24 cellular contexts compared by ENCODE assay signal in genomic region chr12:113772505-113773030, GRCh38.
DNase-seq lines count a peak whose midpoint lies in the region; ATAC-seq, FAIRE-seq and TF ChIP-seq lines count a peak whose summit lies in the region.
"Had no signal": no experiment of that assay in that cellular context is flagged by ENCODE, and none has a peak within 500 bp of the region (broad histone marks: within the 10 kb centered on the region; RNA-seq: fewer than 3 reads in every experiment).

No MANE protein-coding gene starts in this region.

- H2AFZ ChIP-seq in HepG2 (ENCODE audit: low read length) (no peak overlapping the region), HCT116 (ENCODE audit: low read depth, low read length, poor library complexity, severe bottlenecking) (no peak overlapping the region)
- H2AFZ ChIP-seq: GM23248 had no signal

- H4K20me1 ChIP-seq in HepG2 (ENCODE audit: insufficient read depth, low read length): no peaks in the 10 kb centered on the region
- H4K20me1 ChIP-seq in HCT116 (ENCODE audit: insufficient read depth): no peaks in the 10 kb centered on the region
- H4K20me1 ChIP-seq: BLaER1 had no signal

- RAD21 ChIA-PET in HCT116 (lab: Charles Lee; ENCODE audit: low non-redundant PET in 1 of 2, low total read pairs in 2 of 2, uncharacterized antibody in 2 of 2, unreplicated experiment in 2 of 2): no interaction called here

- no peak for FAIRE-seq in HepG2 (lab: Jason Lieb, UNC)
- FAIRE-seq: G401.6, GM12891, GM19239 had no signal

- H3K79me2 ChIP-seq in HepG2 (ENCODE audit: insufficient read depth, low read length) (no peaks in the 10 kb centered on the region), HCT116 (ENCODE audit: insufficient read depth, low read length) (peaks cover 31% of the 10 kb centered on the region)

- no peak for TF ChIP-seq POLR2A in HepG2 (IDR thresholded peaks at IDR 0.05; ENCODE audit: insufficient read depth in 1 of 2, low read depth in 2 of 2, low read length in 2 of 2)
- TF ChIP-seq POLR2A in right lobe of liver (IDR thresholded peaks at IDR 0.05): no peak
- TF ChIP-seq POLR2A in HCT116 (IDR thresholded peaks at IDR 0.05; ENCODE audit: borderline replicate concordance, extremely low read depth, insufficient read depth, insufficient read length): no peak

- no peak overlapping the region; a peak in 1 of 6 replicates for H3K4me3 ChIP-seq in HepG2 (replicated peaks in 1 of 3; ENCODE audit: insufficient read depth in 1 of 3, low read depth in 2 of 3, low read length in 3 of 3)
- H3K4me3 ChIP-seq in right lobe of liver: no peak overlapping the region
- peak overlapping the region; percentile 74 to 77 for H3K4me3 ChIP-seq in HCT116 (replicated peaks in 1 of 2; ENCODE audit: low read depth in 1 of 2, low read length in 2 of 2)
- H3K4me3 ChIP-seq in SJCRH30: peak overlapping the region; percentile 61
- H3K4me3 ChIP-seq: BLaER1, GM23248 had no signal

- no peak for TF ChIP-seq CTCF in HepG2 (CRISPR knock-in tag; IDR thresholded peaks at IDR 0.05)
- no peak for TF ChIP-seq CTCF in right lobe of liver (IDR thresholded peaks at IDR 0.05)
- TF ChIP-seq CTCF in HCT116 (IDR thresholded peaks at IDR 0.05 in 2 of 3, conservative IDR thresholded peaks at IDR 0.05 in 1 of 3; ENCODE audit: borderline replicate concordance in 1 of 3, insufficient read depth in 1 of 3, low read depth in 2 of 3, low read length in 2 of 3): no peak
- no peak for TF ChIP-seq CTCF in progenitor cell of endocrine pancreas (IDR thresholded peaks at IDR 0.05; ENCODE audit: unreplicated experiment)

- 93% methylated on average over 6 of the region's 6 CpGs for WGBS in HepG2 (ENCODE audit: low lambda C conversion rate)
- 98% methylated on average over 5 of the region's 6 CpGs for WGBS in right lobe of liver (ENCODE audit: insufficient coverage, low coverage, low lambda C conversion rate, missing lambda C conversion rate)

- H3K27me3 ChIP-seq in HepG2 (ENCODE audit: control insufficient read depth in 1 of 2, insufficient read depth in 2 of 2, low read length in 2 of 2): no peaks in the 10 kb centered on the region
- H3K27me3 ChIP-seq in right lobe of liver: no peaks in the 10 kb centered on the region
- no peaks in the 10 kb centered on the region for H3K27me3 ChIP-seq in HCT116 (ENCODE audit: insufficient read depth, low read length)
- no peaks in the 10 kb centered on the region for H3K27me3 ChIP-seq in SJCRH30
- H3K27me3 ChIP-seq: BLaER1 had no signal

- intact Hi-C loops in HepG2 (cut with micrococcal nuclease; ENCODE audit: unreplicated experiment): no loop called here
- intact Hi-C loops in right lobe of liver (cut with DNase I): no loop called here
- intact Hi-C loops in HCT116 (cut with micrococcal nuclease): loop anchor here (1.0 kb wide), 1 partner anchor 310 kb away; no protein-coding TSS in a partner anchor

- H3K36me3 ChIP-seq in HepG2 (replicated peaks in 1 of 2; ENCODE audit: control insufficient read depth in 1 of 2, insufficient read depth in 2 of 2, low read length in 2 of 2): no peaks in the 10 kb centered on the region
- no peaks in the 10 kb centered on the region for H3K36me3 ChIP-seq in right lobe of liver
- no peaks in the 10 kb centered on the region for H3K36me3 ChIP-seq in HCT116 (ENCODE audit: control insufficient read depth in 1 of 2, insufficient read depth in 2 of 2, low read length in 2 of 2)
- no peaks in the 10 kb centered on the region for H3K36me3 ChIP-seq in SJCRH30
- H3K36me3 ChIP-seq: BLaER1 had no signal

- CTCF ChIA-PET in HepG2 (lab: Yijun Ruan, JAX; ENCODE audit: low intra/inter-chr PET ratio, low total read pairs): no interaction called here
- CTCF ChIA-PET in HCT116 (lab: Charles Lee): interaction anchor here (1.6 kb wide), 1 partner anchor 311 kb away, joined by 11 read pairs; no protein-coding TSS in a partner anchor

- H3K9me3 Mint-ChIP-seq in progenitor cell of endocrine pancreas (ENCODE audit: low read depth): no peaks in the 10 kb centered on the region
- no peaks in the 10 kb centered on the region for H3K9me3 Mint-ChIP-seq in effector memory CD8-positive, alpha-beta T cell
- H3K9me3 Mint-ChIP-seq: CD14-positive monocyte, HFFc6, IgD-negative memory B cell had no signal

- TF ChIP-seq EP300 in HepG2 (IDR thresholded peaks at IDR 0.05; ENCODE audit: low read depth in 2 of 2, low read length in 2 of 2): no peak
- no peak for TF ChIP-seq EP300 in HepG2 (CRISPR knock-in tag; IDR thresholded peaks at IDR 0.05; ENCODE audit: borderline replicate concordance)

- POLR2A ChIA-PET in HepG2 (lab: Yijun Ruan, JAX): interaction anchor here (1.3 kb wide), 1 partner anchor 36 kb away, joined by 6 read pairs; no protein-coding TSS in a partner anchor
- POLR2A ChIA-PET in HCT116 (lab: Charles Lee): interaction anchor here (1.3 kb wide), 1 partner anchor 304 kb away, joined by 3 read pairs; no protein-coding TSS in a partner anchor

- H3K27ac Mint-ChIP-seq in progenitor cell of endocrine pancreas: no peak overlapping the region
- H3K27ac Mint-ChIP-seq in effector memory CD8-positive, alpha-beta T cell: no peak overlapping the region
- H3K27ac Mint-ChIP-seq: CD4-positive, alpha-beta memory T cell; HFFc6; IgD-negative memory B cell had no signal

- DNase-seq in HepG2 (ENCODE audit: low spot score) (no peak), right lobe of liver (no peak), HCT116 (ENCODE audit: low read depth, low spot score) (no peak), SJCRH30 (no peak), progenitor cell of endocrine pancreas (ENCODE audit: low spot score, unreplicated experiment) (no peak), DMS114 treated with DMSO at 0.1 percent for 48 hours (lab: John Stamatoyannopoulos, UW; ENCODE audit: unreplicated experiment) (no peak)
- DNase-seq in effector memory CD8-positive, alpha-beta T cell: no peak
- no peak for DNase-seq in stimulated activated CD4-positive, alpha-beta T cell treated with anti-CD3 and anti-CD28 coated beads, Interleukin-4, amount 100 ng/mL, for 1 hour
- DNase-seq: AML-193; CD4-positive, alpha-beta memory T cell; DMS53; DND-41; EL; GM23248; HCEC 1CT; HFFc6; KG1 had no signal

- TF ChIP-seq RAD21 in HepG2 (CRISPR knock-in tag; IDR thresholded peaks at IDR 0.05): no peak
- TF ChIP-seq RAD21 in HCT116 (IDR thresholded peaks at IDR 0.05; ENCODE audit: low read depth): no peak

- ATAC-seq in HepG2 (no peak), right lobe of liver (no peak), HCT116 (no peak)
- ATAC-seq in effector memory CD8-positive, alpha-beta T cell (replicated peaks): no peak

- H3K4me1 Mint-ChIP-seq in progenitor cell of endocrine pancreas (ENCODE audit: low read depth): no peaks in the 10 kb centered on the region
- H3K4me1 Mint-ChIP-seq in effector memory CD8-positive, alpha-beta T cell (ENCODE audit: low read depth in 2 of 2): no peaks in the 10 kb centered on the region
- H3K4me1 Mint-ChIP-seq: CD14-positive monocyte; CD4-positive, alpha-beta memory T cell; IgD-negative memory B cell had no signal

- no peaks in the 10 kb centered on the region for H3K36me3 Mint-ChIP-seq in progenitor cell of endocrine pancreas (ENCODE audit: insufficient read depth)
- peaks cover 2% of the 10 kb centered on the region for H3K36me3 Mint-ChIP-seq in effector memory CD8-positive, alpha-beta T cell (ENCODE audit: insufficient read depth)
- H3K36me3 Mint-ChIP-seq: CD14-positive monocyte; CD4-positive, alpha-beta memory T cell; IgD-negative memory B cell had no signal

- H3K27ac ChIP-seq in HepG2 (ENCODE audit: extremely low read length, insufficient read depth, low read length) (no peak overlapping the region), right lobe of liver (no peak overlapping the region), HCT116 (ENCODE audit: low read depth, low read length) (peak overlapping the region; percentile 63), SJCRH30 (peak overlapping the region; percentile 70)
- H3K27ac ChIP-seq: BLaER1, GM23248, HL-60 had no signal

- H3K9me2 ChIP-seq in HCT116 (ENCODE audit: insufficient read depth): no peaks in the 10 kb centered on the region

- BruUV-seq in HepG2 (replicated peaks; lab: Mats Ljungman, UMichigan): no TSS peak
- BruUV-seq in HCT116 (replicated peaks; lab: Mats Ljungman, UMichigan): no TSS peak

- peaks cover 44% of the 10 kb centered on the region for H3K27me3 Mint-ChIP-seq in progenitor cell of endocrine pancreas
- peaks cover 0 to 42% of the 10 kb centered on the region in 2 donors for H3K27me3 Mint-ChIP-seq in effector memory CD8-positive, alpha-beta T cell

- H3K4me2 ChIP-seq in HepG2 (ENCODE audit: low read depth, low read length) (peak overlapping the region; percentile 46), HCT116 (ENCODE audit: low read length) (peak overlapping the region; percentile 76)
- H3K4me2 ChIP-seq: BLaER1 had no signal

- H3K9ac ChIP-seq in HepG2 (ENCODE audit: insufficient read depth, low read depth, low read length) (no peak overlapping the region; the same call in 1 of the 2 replicates), HCT116 (ENCODE audit: low read length) (peak overlapping the region; percentile 75)
- H3K9ac ChIP-seq: BLaER1, GM23248 had no signal

- H3K4me1 ChIP-seq in HepG2 (ENCODE audit: insufficient read depth, low read length): peaks cover 63% of the 10 kb centered on the region
- H3K4me1 ChIP-seq in right lobe of liver: peaks cover 0 to 6% (median 0%) of the 10 kb centered on the region in 4 donors
- peaks cover 0 to 14% of the 10 kb centered on the region in 2 experiments; a peak in 3 of 4 replicates for H3K4me1 ChIP-seq in HCT116 (ENCODE audit: control insufficient read depth in 1 of 2, insufficient read depth in 2 of 2, low read length in 2 of 2)
- H3K4me1 ChIP-seq in SJCRH30: no peaks in the 10 kb centered on the region; the same call in 1 of the 2 replicates

- in situ Hi-C loops in HepG2 (cut with HindIII; ENCODE audit: extremely low pct_ligation_motif_present, low pct_unique_long_range_greater_than_20kb): no loop called here

- H3K9me3 ChIP-seq in HepG2 (ENCODE audit: low read length): no peaks in the 10 kb centered on the region
- no peaks in the 10 kb centered on the region for H3K9me3 ChIP-seq in right lobe of liver
- no peaks in the 10 kb centered on the region for H3K9me3 ChIP-seq in HCT116 (ENCODE audit: control insufficient read depth in 1 of 2, insufficient read depth in 1 of 2, low read depth in 1 of 2, low read length in 2 of 2)
- H3K9me3 ChIP-seq in SJCRH30 (replicated peaks): no peaks in the 10 kb centered on the region
- H3K9me3 ChIP-seq: BLaER1 had no signal

- no peak overlapping the region for H3K4me3 Mint-ChIP-seq in progenitor cell of endocrine pancreas (ENCODE audit: low read depth)
- no peak overlapping the region for H3K4me3 Mint-ChIP-seq in effector memory CD8-positive, alpha-beta T cell
- H3K4me3 Mint-ChIP-seq: CD14-positive monocyte; CD4-positive, alpha-beta memory T cell; HFFc6; IgD-negative memory B cell had no signal

TF ChIP-seq in HepG2, 621 proteins besides CTCF, POLR2A, EP300 and RAD21 (continues in another document):
- TF ChIP-seq ZNF816 (CRISPR knock-in tag; IDR thresholded peaks at IDR 0.05; ENCODE audit: borderline replicate concordance) (0 out of 2 replicates have a peak, but pooled peaks have one; percentile 32), MAFF (IDR thresholded peaks at IDR 0.05; ENCODE audit: low read depth, low read length) (peak; percentile 76)

TF ChIP-seq in HCT116, 20 proteins besides CTCF, POLR2A, EP300 and RAD21 (continues in another document):
- TF ChIP-seq ATF3 (IDR thresholded peaks at IDR 0.05) (no peak), SRF (IDR thresholded peaks at IDR 0.05; ENCODE audit: low read depth) (no peak)

Comparison
In these comparisons a context has a peak if more than half of its experiments do, and no peak if none do; other contexts are left out.
1. H3K27ac ChIP-seq: peak in HCT116 (single experiment) and SJCRH30 (single experiment); none in HepG2 (single experiment) and right lobe of liver (0 of 3).
2. H3K4me3 ChIP-seq: peak in HCT116 (2 of 2) and SJCRH30 (single experiment); none in HepG2 (0 of 3) and right lobe of liver (0 of 3).
3. Of the 20 proteins assayed by ChIP-seq in both HepG2 and HCT116: peak only in HepG2: none; only in HCT116: MAX; in both: none; in neither: 19.